1 cellular context compared by ENCODE assay signal in genomic region chr13:99191900-99192399, GRCh38.
TF ChIP-seq lines count a peak whose summit lies in the region.

No MANE protein-coding gene starts in this region.

TF ChIP-seq in IMR-90, 13 proteins besides CTCF, POLR2A, EP300 and RAD21 (continued from another document):
- TF ChIP-seq, protein P1, sequence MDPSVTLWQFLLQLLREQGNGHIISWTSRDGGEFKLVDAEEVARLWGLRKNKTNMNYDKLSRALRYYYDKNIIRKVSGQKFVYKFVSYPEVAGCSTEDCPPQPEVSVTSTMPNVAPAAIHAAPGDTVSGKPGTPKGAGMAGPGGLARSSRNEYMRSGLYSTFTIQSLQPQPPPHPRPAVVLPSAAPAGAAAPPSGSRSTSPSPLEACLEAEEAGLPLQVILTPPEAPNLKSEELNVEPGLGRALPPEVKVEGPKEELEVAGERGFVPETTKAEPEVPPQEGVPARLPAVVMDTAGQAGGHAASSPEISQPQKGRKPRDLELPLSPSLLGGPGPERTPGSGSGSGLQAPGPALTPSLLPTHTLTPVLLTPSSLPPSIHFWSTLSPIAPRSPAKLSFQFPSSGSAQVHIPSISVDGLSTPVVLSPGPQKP (IDR thresholded peaks at IDR 0.05; ENCODE audit: borderline replicate concordance, low read depth, low read length), result no peak
- TF ChIP-seq MAZ (IDR thresholded peaks at IDR 0.05; ENCODE audit: borderline replicate concordance, low read depth, low read length), result no peak
- TF ChIP-seq SMC3 (IDR thresholded peaks at IDR 0.05; ENCODE audit: low read depth, low read length), result no peak
- no peak for TF ChIP-seq MXI1 (IDR thresholded peaks at IDR 0.05; ENCODE audit: borderline replicate concordance, low read depth, low read length)
- no peak for TF ChIP-seq MAFK (IDR thresholded peaks at IDR 0.05; ENCODE audit: low read depth, low read length)
- TF ChIP-seq FOS (IDR thresholded peaks at IDR 0.05; ENCODE audit: low read depth, low read length), result no peak
- TF ChIP-seq RFX5 (IDR thresholded peaks at IDR 0.05; ENCODE audit: low read depth, low read length), result no peak
- TF ChIP-seq BHLHE40 (IDR thresholded peaks at IDR 0.05; ENCODE audit: low read depth, low read length), result no peak
- no peak for TF ChIP-seq RCOR1 (IDR thresholded peaks at IDR 0.05; ENCODE audit: insufficient replicate concordance, low read length)
- no peak for TF ChIP-seq CHD1 (IDR thresholded peaks at IDR 0.05; ENCODE audit: low read depth, low read length)
TF ChIP-seq in IMR-90: peak in this region for 0.
